ENCODE assay signal across 21 cellular contexts in genomic region chr4:83890231-83890630, GRCh38.
DNase-seq lines count a peak whose midpoint lies in the region; ATAC-seq and TF ChIP-seq lines count a peak whose summit lies in the region.
"Had no signal": no experiment of that assay in that cellular context is flagged by ENCODE, and none has a peak within 500 bp of the region (broad histone marks: within the 10 kb centered on the region; RNA-seq: fewer than 3 reads in every experiment).

No MANE protein-coding gene starts in this region.

- H3K27ac ChIP-seq in osteoblast (ENCODE audit: low read depth, low read length): peak overlapping the region; percentile 89
- H3K27ac ChIP-seq in CD4-positive, alpha-beta T cell (ENCODE audit: low read depth, low read length): no peak overlapping the region
- H3K27ac ChIP-seq: epithelial cell of prostate, skin epidermis, tibial nerve had no signal

- no peaks in the 10 kb centered on the region for H3K36me3 Mint-ChIP-seq in CD4-positive, alpha-beta T cell (ENCODE audit: low read depth)
- H3K36me3 Mint-ChIP-seq: activated naive CD8-positive, alpha-beta T cell treated with anti-CD3 and anti-CD28 coated beads for 36 hours; CD8-positive, alpha-beta memory T cell had no signal

- H4K20me1 ChIP-seq in osteoblast (ENCODE audit: insufficient read depth, low read length): no peaks in the 10 kb centered on the region

- TF ChIP-seq CTCF in epithelial cell of esophagus (IDR thresholded peaks at IDR 0.05; ENCODE audit: insufficient read depth, low read depth, low read length, missing control alignments): no peak
- no peak for TF ChIP-seq CTCF in osteoblast (IDR thresholded peaks at IDR 0.05; ENCODE audit: extremely low read depth, low read depth, low read length)
- TF ChIP-seq CTCF in CD4-positive, alpha-beta T cell (IDR thresholded peaks at IDR 0.05): no peak

- peak overlapping the region; percentile 72 for H3K4me2 ChIP-seq in osteoblast (ENCODE audit: insufficient read depth, low read length)

- intact Hi-C loops in CD4-positive, alpha-beta T cell (cut with DNase I, micrococcal nuclease): no loop called here

- no peaks in the 10 kb centered on the region for H3K27me3 ChIP-seq in osteoblast (ENCODE audit: insufficient read depth, low read length)
- H3K27me3 ChIP-seq in CD4-positive, alpha-beta T cell (ENCODE audit: control insufficient read depth, insufficient read depth, low read length): no peaks in the 10 kb centered on the region
- H3K27me3 ChIP-seq: tibial nerve had no signal

- no peak overlapping the region for H3K4me3 Mint-ChIP-seq in CD4-positive, alpha-beta T cell
- H3K4me3 Mint-ChIP-seq: activated CD4-positive, alpha-beta T cell treated with anti-CD3 and anti-CD28 coated beads for 36 hours; activated naive CD8-positive, alpha-beta T cell treated with anti-CD3 and anti-CD28 coated beads for 36 hours; CD8-positive, alpha-beta memory T cell; stimulated activated naive CD8-positive, alpha-beta T cell treated with anti-CD3 and anti-CD28 coated beads, Interleukin-15, Interleukin-2, amounts not matched to agents 100 ng/mL and 50 ng/mL, for 24 hours had no signal

- no peaks in the 10 kb centered on the region for H3K4me1 Mint-ChIP-seq in CD4-positive, alpha-beta T cell (ENCODE audit: low read depth)
- H3K4me1 Mint-ChIP-seq: activated naive CD8-positive, alpha-beta T cell treated with anti-CD3 and anti-CD28 coated beads for 36 hours; CD8-positive, alpha-beta memory T cell had no signal

- no peaks in the 10 kb centered on the region for H3K27me3 Mint-ChIP-seq in CD4-positive, alpha-beta T cell
- H3K27me3 Mint-ChIP-seq: activated naive CD8-positive, alpha-beta T cell treated with anti-CD3 and anti-CD28 coated beads for 36 hours; CD8-positive, alpha-beta memory T cell; stimulated activated naive CD8-positive, alpha-beta T cell treated with anti-CD3 and anti-CD28 coated beads, Interleukin-15, Interleukin-2, amounts not matched to agents 100 ng/mL and 50 ng/mL, for 24 hours had no signal

- no peak for ATAC-seq in CD4-positive, alpha-beta T cell (ENCODE audit: poor library complexity)
- ATAC-seq: activated CD4-positive, alpha-beta T cell treated with anti-CD3 and anti-CD28 coated beads for 36 hours; Right ventricle myocardium inferior had no signal

- H3K4me1 ChIP-seq in osteoblast (ENCODE audit: insufficient read depth, low read length): peaks cover 17% of the 10 kb centered on the region
- H3K4me1 ChIP-seq: tibial nerve had no signal

- H3K9me3 ChIP-seq in osteoblast (ENCODE audit: low read depth, low read length): no peaks in the 10 kb centered on the region
- no peaks in the 10 kb centered on the region for H3K9me3 ChIP-seq in CD4-positive, alpha-beta T cell (ENCODE audit: control insufficient read depth, low read length)

- H3K4me3 ChIP-seq in epithelial cell of esophagus (ENCODE audit: low read length): no peak overlapping the region
- peak overlapping the region; percentile 24 for H3K4me3 ChIP-seq in osteoblast (ENCODE audit: insufficient read depth, low read length)
- H3K4me3 ChIP-seq: skin epidermis, tibial nerve had no signal

- CTCF ChIA-PET in CD4-positive, alpha-beta T cell (lab: Charles Lee): no interaction called here

- peak; percentile 58 for DNase-seq in ELR (ENCODE audit: low read depth)
- DNase-seq in RPMI7951 (ENCODE audit: low read depth): peak; percentile 2
- DNase-seq in epithelial cell of esophagus (ENCODE audit: low read depth): peak; percentile 40
- DNase-seq in osteoblast (ENCODE audit: insufficient read length, low spot score, missing footprints): no peak
- no peak for DNase-seq in D341Med (ENCODE audit: low spot score)
- no peak for DNase-seq in CD4-positive, alpha-beta T cell
- no peak for DNase-seq in activated CD4-positive, alpha-beta T cell treated with anti-CD3 and anti-CD28 coated beads for 48 hours
- no peak for DNase-seq in stimulated activated CD4-positive, alpha-beta T cell treated with anti-CD3 and anti-CD28 coated beads, Interleukin-2, amount 100 ng/mL, for 24 hours
- DNase-seq: activated CD4-positive, alpha-beta T cell treated with anti-CD3 and anti-CD28 coated beads for 36 hours; activated naive CD8-positive, alpha-beta T cell treated with anti-CD3 and anti-CD28 coated beads for 36 hours; CD8-positive, alpha-beta memory T cell; dermis blood vessel endothelial cell; NCI-H1417; NCI-H510A treated with DMSO at 0.1 percent for 48 hours; stimulated activated CD4-positive, alpha-beta T cell treated with anti-CD3 and anti-CD28 coated beads, Interleukin-2, amount 100 ng/mL, for 48 hours had no signal

- H3K27ac Mint-ChIP-seq in CD4-positive, alpha-beta T cell: no peak overlapping the region
- H3K27ac Mint-ChIP-seq: activated CD4-positive, alpha-beta T cell treated with anti-CD3 and anti-CD28 coated beads for 36 hours; activated naive CD8-positive, alpha-beta T cell treated with anti-CD3 and anti-CD28 coated beads for 36 hours; CD8-positive, alpha-beta memory T cell; progenitor cell of endocrine pancreas; stimulated activated naive CD8-positive, alpha-beta T cell treated with anti-CD3 and anti-CD28 coated beads, Interleukin-15, Interleukin-2, amounts not matched to agents 100 ng/mL and 50 ng/mL, for 24 hours had no signal

- POLR2A ChIA-PET in CD4-positive, alpha-beta T cell (lab: Charles Lee): no interaction called here

- H2AFZ ChIP-seq in osteoblast (ENCODE audit: low read length): no peak overlapping the region

- peaks cover 2% of the 10 kb centered on the region for H3K9me3 Mint-ChIP-seq in CD4-positive, alpha-beta T cell
- H3K9me3 Mint-ChIP-seq: activated naive CD8-positive, alpha-beta T cell treated with anti-CD3 and anti-CD28 coated beads for 36 hours; stimulated activated naive CD8-positive, alpha-beta T cell treated with anti-CD3 and anti-CD28 coated beads, Interleukin-15, Interleukin-2, amounts not matched to agents 100 ng/mL and 50 ng/mL, for 24 hours had no signal

- no peaks in the 10 kb centered on the region for H3K36me3 ChIP-seq in osteoblast (ENCODE audit: insufficient read depth, low read length)
- H3K36me3 ChIP-seq: tibial nerve had no signal

- H3K79me2 ChIP-seq in osteoblast (ENCODE audit: insufficient read depth, low read length): no peaks in the 10 kb centered on the region

Comparison
In these comparisons a context has a peak if more than half of its experiments do, and no peak if none do; other contexts are left out.
1. DNase-seq: peak in ELR (single experiment), RPMI7951 (single experiment) and epithelial cell of esophagus (single experiment); none in osteoblast (single experiment), D341Med (single experiment), CD4-positive, alpha-beta T cell (0 of 10), activated CD4-positive, alpha-beta T cell treated with anti-CD3 and anti-CD28 coated beads for 48 hours (single experiment) and stimulated activated CD4-positive, alpha-beta T cell treated with anti-CD3 and anti-CD28 coated beads, Interleukin-2, amount 100 ng/mL, for 24 hours (0 of 2).